ENCODE assay signal across 8 cellular contexts in genomic region chr7:108570146-108570755, GRCh38. TPM values are rescaled to one million over a fixed set of nuclear protein-coding genes. Genes with fewer than 3 reads are reported as not detected.
A peak's percentile ranks its signal among the peaks of the same experiment; 100 is the strongest.
DNase-seq lines count a peak whose midpoint lies in the region; ATAC-seq and TF ChIP-seq lines count a peak whose summit lies in the region.

No MANE protein-coding gene starts in this region.

- H3K27ac ChIP-seq in A673 (ENCODE audit: low read depth, low read length, poor library complexity, severe bottlenecking) (peak overlapping the region; percentile 94), muscle layer of colon (ENCODE audit: low read depth, low read length) (peak overlapping the region; percentile 95)

- H3K27me3 ChIP-seq in A673 (replicated peaks; ENCODE audit: insufficient read depth, low read depth, low read length, poor library complexity) (no peaks in the 10 kb centered on the region), muscle layer of colon (ENCODE audit: control insufficient read depth in 1 of 2, insufficient read depth in 2 of 2, low read length in 2 of 2) (no peaks in the 10 kb centered on the region)

- H3K9ac ChIP-seq in muscle layer of colon (ENCODE audit: low read length): peak overlapping the region; percentile 82

- H3K4me3 ChIP-seq in A673 (ENCODE audit: low read depth, low read length, poor library complexity, severe bottlenecking) (peak overlapping the region; percentile 77), epithelial cell of proximal tubule (ENCODE audit: low read depth, low read length) (peak overlapping the region; percentile 88), muscle layer of colon (ENCODE audit: low read depth in 1 of 2, low read length in 2 of 2) (peak overlapping the region; percentile 55 to 97)

- POLR2A ChIA-PET in A673 (lab: Charles Lee; ENCODE audit: low non-redundant PET): interaction anchor here (0.6 kb wide), 1 partner anchor 678 kb away, joined by 3 read pairs; no protein-coding TSS in a partner anchor

- H3K4me1 ChIP-seq in A673 (ENCODE audit: insufficient read depth, low read length, poor library complexity, severe bottlenecking) (peaks cover 27% of the 10 kb centered on the region), muscle layer of colon (ENCODE audit: insufficient read depth, low read length) (peaks cover 20% of the 10 kb centered on the region)

- H3K9me3 ChIP-seq in A673 (ENCODE audit: low read depth, low read length, poor library complexity, severe bottlenecking) (no peaks in the 10 kb centered on the region), muscle layer of colon (ENCODE audit: low read length) (no peaks in the 10 kb centered on the region)

- CTCF ChIA-PET in A673 (lab: Charles Lee): no interaction called here

- peak; percentile 22 for ATAC-seq in GM18517 (IDR thresholded peaks at IDR 0.05; ENCODE audit: unreplicated experiment)
- peak; percentile 23 for ATAC-seq in HG03095 (IDR thresholded peaks at IDR 0.05; ENCODE audit: unreplicated experiment)

- TF ChIP-seq CTCF in A673 (conservative IDR thresholded peaks at IDR 0.05; ENCODE audit: low read depth, low read length) (no peak), epithelial cell of proximal tubule (conservative IDR thresholded peaks at IDR 0.05; ENCODE audit: low read depth, low read length) (no peak)

- BruUV-seq in A673 (replicated peaks; lab: Mats Ljungman, UMichigan): TSS peak; percentile 38

- DNase-seq in A673 (ENCODE audit: low spot score): peak; percentile 37
- DNase-seq in NCI-H524 treated with DMSO at 0.1 percent for 48 hours (lab: John Stamatoyannopoulos, UW): peak; percentile 8
- DNase-seq in activated CD8-positive, alpha-beta memory T cell treated with anti-CD3 and anti-CD28 coated beads, Interleukin-2, amount 50 U/mL, for 4 hours: peak; percentile 36
- DNase-seq in epithelial cell of proximal tubule (ENCODE audit: low read depth): peak; percentile 66
- peak in 5 of 6 experiments; percentile 25 to 65 (median 39) for DNase-seq in stimulated activated naive CD4-positive, alpha-beta T cell (lab: John Stamatoyannopoulos, UW)

- intact Hi-C loops in A673 (cut with micrococcal nuclease; ENCODE audit: unreplicated experiment): no loop called here

- H3K36me3 ChIP-seq in A673 (ENCODE audit: insufficient read depth, low read length, poor library complexity, severe bottlenecking): peaks cover 43% of the 10 kb centered on the region
- peaks cover 5% of the 10 kb centered on the region for H3K36me3 ChIP-seq in muscle layer of colon (ENCODE audit: insufficient read depth, low read length)

RNA-seq across cellular contexts. Expression of gene DNAJB9, which starts 0.6 kb away (rescaled TPM):
- total RNA-seq in A673 (2021) (8.1 and 12.9 TPM in 2 replicates), epithelial cell of proximal tubule (8.5 and 10.0 TPM in 2 replicates)

RNA-seq across cellular contexts. Expression of gene THAP5, which starts 0.7 kb away (rescaled TPM):
- total RNA-seq in A673 (2021): 38.1 and 39.4 TPM in 2 replicates
- 9.1 and 20.0 TPM in 2 replicates for total RNA-seq in epithelial cell of proximal tubule

RNA-seq across cellular contexts. Expression of gene PNPLA8, which starts 44.3 kb away (rescaled TPM):
- 19.2 and 19.5 TPM in 2 replicates for total RNA-seq in A673 (2021)
- total RNA-seq in epithelial cell of proximal tubule: 12.7 and 23.5 TPM in 2 replicates

Comparison
In these comparisons a context has a peak if more than half of its experiments do, and no peak if none do; other contexts are left out.
1. Peak in every context shown above with its lines: DNase-seq, ATAC-seq, H3K4me3 ChIP-seq and H3K27ac ChIP-seq.
2. DNase-seq: peak in every context shown above with its lines; median percentile 66 in epithelial cell of proximal tubule; 39 in stimulated activated naive CD4-positive, alpha-beta T cell; 37 in A673; 36 in activated CD8-positive, alpha-beta memory T cell treated with anti-CD3 and anti-CD28 coated beads, Interleukin-2, amount 50 U/mL, for 4 hours; 8 in NCI-H524 treated with DMSO at 0.1 percent for 48 hours.